ENCODE assay signal across 9 cellular contexts in genomic region chr11:122235615-122236014, GRCh38.
DNase-seq lines count a peak whose midpoint lies in the region; ATAC-seq and TF ChIP-seq lines count a peak whose summit lies in the region.
"Had no signal": no experiment of that assay in that cellular context is flagged by ENCODE, and none has a peak within 500 bp of the region (broad histone marks: within the 10 kb centered on the region; RNA-seq: fewer than 3 reads in every experiment).

No MANE protein-coding gene starts in this region.

- TF ChIP-seq CTCF in fibroblast of mammary gland (conservative IDR thresholded peaks at IDR 0.05; ENCODE audit: control insufficient read depth, insufficient read depth, low read depth, low read length), result no peak

- intact Hi-C loops in activated CD4-positive, alpha-beta T cell treated with anti-CD3 and anti-CD28 coated beads, Interleukin-2, amount 10 ng/mL, durations not matched to agents 24 days and 14 days (cut with micrococcal nuclease), result no loop called here

- H3K9me3 Mint-ChIP-seq in activated CD4-positive, alpha-beta T cell treated with anti-CD3 and anti-CD28 coated beads, Interleukin-2, amount 10 ng/mL, durations not matched to agents 24 days and 14 days, result peaks cover 4% of the 10 kb centered on the region
- peaks cover 2% of the 10 kb centered on the region for H3K9me3 Mint-ChIP-seq in stimulated activated memory B cell treated with anti-CD40 and anti-IgM and Interleukin-4, amounts not matched to agents 10 μg/mL and 1 μg/mL and 100 μg/mL, for 72 hours

- DNase-seq in GM04504 (ENCODE audit: low read depth) (peak; percentile 95), fibroblast of mammary gland (ENCODE audit: low read depth) (peak; percentile 95), skeletal muscle cell (ENCODE audit: low read depth) (peak; percentile 69), NOMO-1 treated with dmso at 0.1 percent for 144 hours (lab: John Stamatoyannopoulos, UW; ENCODE audit: unreplicated experiment) (no peak)
- no peak for DNase-seq in activated CD4-positive, alpha-beta T cell treated with anti-CD3 and anti-CD28 coated beads, Interleukin-2, amount 10 ng/mL, durations not matched to agents 24 days and 14 days
- DNase-seq in activated T-cell treated with anti-CD3 and anti-CD28 coated beads, Interleukin-2, amount 50 U/mL, for 1 hour, result no peak
- DNase-seq: ovary had no signal

- H3K4me1 Mint-ChIP-seq in activated CD4-positive, alpha-beta T cell treated with anti-CD3 and anti-CD28 coated beads, Interleukin-2, amount 10 ng/mL, durations not matched to agents 24 days and 14 days, result no peaks in the 10 kb centered on the region
- no peaks in the 10 kb centered on the region for H3K4me1 Mint-ChIP-seq in stimulated activated memory B cell treated with anti-CD40 and anti-IgM and Interleukin-4, amounts not matched to agents 10 μg/mL and 1 μg/mL and 100 μg/mL, for 72 hours

- no peaks in the 10 kb centered on the region for H3K36me3 Mint-ChIP-seq in activated CD4-positive, alpha-beta T cell treated with anti-CD3 and anti-CD28 coated beads, Interleukin-2, amount 10 ng/mL, durations not matched to agents 24 days and 14 days (ENCODE audit: low read depth)
- H3K36me3 Mint-ChIP-seq in stimulated activated memory B cell treated with anti-CD40 and anti-IgM and Interleukin-4, amounts not matched to agents 10 μg/mL and 1 μg/mL and 100 μg/mL, for 72 hours, result no peaks in the 10 kb centered on the region

- H3K4me3 ChIP-seq in fibroblast of mammary gland (ENCODE audit: control insufficient read depth, low read depth, low read length) (no peak overlapping the region), skeletal muscle cell (ENCODE audit: low read depth, low read length) (no peak overlapping the region)
- H3K4me3 ChIP-seq: ovary had no signal

- H3K4me3 Mint-ChIP-seq in activated CD4-positive, alpha-beta T cell treated with anti-CD3 and anti-CD28 coated beads, Interleukin-2, amount 10 ng/mL, durations not matched to agents 24 days and 14 days, result no peak overlapping the region
- no peak overlapping the region for H3K4me3 Mint-ChIP-seq in stimulated activated memory B cell treated with anti-CD40 and anti-IgM and Interleukin-4, amounts not matched to agents 10 μg/mL and 1 μg/mL and 100 μg/mL, for 72 hours

- no peaks in the 10 kb centered on the region for H3K27me3 Mint-ChIP-seq in activated CD4-positive, alpha-beta T cell treated with anti-CD3 and anti-CD28 coated beads, Interleukin-2, amount 10 ng/mL, durations not matched to agents 24 days and 14 days
- no peaks in the 10 kb centered on the region for H3K27me3 Mint-ChIP-seq in stimulated activated memory B cell treated with anti-CD40 and anti-IgM and Interleukin-4, amounts not matched to agents 10 μg/mL and 1 μg/mL and 100 μg/mL, for 72 hours

- H3K27ac Mint-ChIP-seq in activated CD4-positive, alpha-beta T cell treated with anti-CD3 and anti-CD28 coated beads, Interleukin-2, amount 10 ng/mL, durations not matched to agents 24 days and 14 days, result no peak overlapping the region
- no peak overlapping the region for H3K27ac Mint-ChIP-seq in stimulated activated memory B cell treated with anti-CD40 and anti-IgM and Interleukin-4, amounts not matched to agents 10 μg/mL and 1 μg/mL and 100 μg/mL, for 72 hours

- ATAC-seq in stimulated activated memory B cell treated with anti-CD40 and anti-IgM and Interleukin-4, amounts not matched to agents 10 μg/mL and 1 μg/mL and 100 μg/mL, for 72 hours, result no peak

TF ChIP-seq in PFSK-1, 5 proteins besides CTCF, POLR2A, EP300 and RAD21:
- TF ChIP-seq SIN3A (IDR thresholded peaks at IDR 0.05; ENCODE audit: borderline replicate concordance, insufficient read depth, low read length) (no peak), FOXP2 (optimal IDR thresholded peaks at IDR 0.05; ENCODE audit: borderline replicate concordance, extremely low read depth, extremely low read length, insufficient read depth) (peak; percentile 94)
TF ChIP-seq in PFSK-1: peak in this region for 1.

Comparison
In these comparisons a context has a peak if more than half of its experiments do, and no peak if none do; other contexts are left out.
1. DNase-seq: peak in GM04504 (single experiment), fibroblast of mammary gland (single experiment) and skeletal muscle cell (single experiment); none in activated CD4-positive, alpha-beta T cell treated with anti-CD3 and anti-CD28 coated beads, Interleukin-2, amount 10 ng/mL, durations not matched to agents 24 days and 14 days (single experiment), NOMO-1 treated with dmso at 0.1 percent for 144 hours (single experiment) and activated T-cell treated with anti-CD3 and anti-CD28 coated beads, Interleukin-2, amount 50 U/mL, for 1 hour (single experiment).